In the genomic region with DNA sequence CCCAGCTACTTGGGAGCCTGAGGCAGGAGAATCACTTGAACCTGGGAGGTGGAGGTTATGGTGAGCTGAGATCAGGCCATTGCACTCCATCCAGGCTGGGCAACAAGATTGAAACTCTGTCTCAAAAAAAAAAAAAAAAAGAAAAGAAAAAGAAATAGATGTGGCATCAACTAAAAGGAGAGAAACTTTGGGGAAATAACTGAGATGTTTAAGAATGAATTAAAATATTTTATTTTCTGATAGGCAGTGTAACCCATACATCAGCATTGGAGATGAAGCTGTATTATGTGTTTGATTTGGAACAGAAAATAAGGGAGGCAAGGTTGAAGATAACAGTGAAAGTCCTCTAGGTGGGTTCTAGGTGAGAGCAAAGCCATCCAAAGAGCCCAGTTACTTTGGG, we compare ENCODE assay signal across 1 cellular context.
TF ChIP-seq lines count a peak whose summit lies in the region.

No MANE protein-coding gene starts in this region.

TF ChIP-seq in SK-N-SH, 30 proteins besides CTCF, POLR2A, EP300 and RAD21 (continued from another document):
- no peak for TF ChIP-seq ZBTB33 (IDR thresholded peaks at IDR 0.05; ENCODE audit: borderline replicate concordance, low read depth)
- TF ChIP-seq GATA2 (CRISPR knock-in tag; IDR thresholded peaks at IDR 0.05) = no peak
- TF ChIP-seq MEF2A (IDR thresholded peaks at IDR 0.05; ENCODE audit: borderline replicate concordance, low read depth) = no peak
- TF ChIP-seq, protein P1, sequence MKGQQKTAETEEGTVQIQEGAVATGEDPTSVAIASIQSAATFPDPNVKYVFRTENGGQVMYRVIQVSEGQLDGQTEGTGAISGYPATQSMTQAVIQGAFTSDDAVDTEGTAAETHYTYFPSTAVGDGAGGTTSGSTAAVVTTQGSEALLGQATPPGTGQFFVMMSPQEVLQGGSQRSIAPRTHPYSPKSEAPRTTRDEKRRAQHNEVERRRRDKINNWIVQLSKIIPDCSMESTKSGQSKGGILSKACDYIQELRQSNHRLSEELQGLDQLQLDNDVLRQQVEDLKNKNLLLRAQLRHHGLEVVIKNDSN (IDR thresholded peaks at IDR 0.05; ENCODE audit: borderline replicate concordance, low read depth) = no peak
- TF ChIP-seq MXI1 (IDR thresholded peaks at IDR 0.05; ENCODE audit: low read depth, low read length) = no peak
- TF ChIP-seq JUND (IDR thresholded peaks at IDR 0.05) = no peak
- no peak for TF ChIP-seq TCF12 (IDR thresholded peaks at IDR 0.05)
- no peak for TF ChIP-seq SIN3A (IDR thresholded peaks at IDR 0.05; ENCODE audit: borderline replicate concordance, low read depth, low read length)
- TF ChIP-seq, protein P2, sequence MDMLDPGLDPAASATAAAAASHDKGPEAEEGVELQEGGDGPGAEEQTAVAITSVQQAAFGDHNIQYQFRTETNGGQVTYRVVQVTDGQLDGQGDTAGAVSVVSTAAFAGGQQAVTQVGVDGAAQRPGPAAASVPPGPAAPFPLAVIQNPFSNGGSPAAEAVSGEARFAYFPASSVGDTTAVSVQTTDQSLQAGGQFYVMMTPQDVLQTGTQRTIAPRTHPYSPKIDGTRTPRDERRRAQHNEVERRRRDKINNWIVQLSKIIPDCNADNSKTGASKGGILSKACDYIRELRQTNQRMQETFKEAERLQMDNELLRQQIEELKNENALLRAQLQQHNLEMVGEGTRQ (IDR thresholded peaks at IDR 0.05; ENCODE audit: borderline replicate concordance, low read depth, low read length) = no peak
- no peak for TF ChIP-seq SMC3 (IDR thresholded peaks at IDR 0.05; ENCODE audit: low read depth, low read length)
- no peak for TF ChIP-seq CHD2 (IDR thresholded peaks at IDR 0.05; ENCODE audit: low read length, partially characterized antibody)
- TF ChIP-seq NRF1 (IDR thresholded peaks at IDR 0.05; ENCODE audit: low read depth, low read length) = no peak
- TF ChIP-seq ELF1 (IDR thresholded peaks at IDR 0.05) = no peak
- no peak for TF ChIP-seq TEAD4 (IDR thresholded peaks at IDR 0.05; ENCODE audit: borderline replicate concordance, insufficient read depth)
TF ChIP-seq in SK-N-SH: peak in this region for 0.
